In genomic region chr14:59882957-59883356, GRCh38 we compare ENCODE assay signal across 12 cellular contexts. TPM values are rescaled to one million over a fixed set of nuclear protein-coding genes. Genes with fewer than 3 reads are reported as not detected.
DNase-seq lines count a peak whose midpoint lies in the region; ATAC-seq, FAIRE-seq and TF ChIP-seq lines count a peak whose summit lies in the region.
"Had no signal": no experiment of that assay in that cellular context is flagged by ENCODE, and none has a peak within 500 bp of the region (broad histone marks: within the 10 kb centered on the region; RNA-seq: fewer than 3 reads in every experiment).

No MANE protein-coding gene starts in this region.

- TF ChIP-seq CTCF in MCF 10A (IDR thresholded peaks at IDR 0.05; ENCODE audit: unreplicated experiment) (no peak), breast epithelium (IDR thresholded peaks at IDR 0.05) (no peak), endodermal cell (conservative IDR thresholded peaks at IDR 0.05) (peak; percentile 82), mucosa of descending colon (IDR thresholded peaks at IDR 0.05) (no peak)

- H3K36me3 ChIP-seq in breast epithelium (no peaks in the 10 kb centered on the region), endodermal cell (ENCODE audit: control insufficient read depth, insufficient read depth, low read length) (no peaks in the 10 kb centered on the region), mucosa of descending colon (ENCODE audit: low read depth) (no peaks in the 10 kb centered on the region)

- H3K9me3 Mint-ChIP-seq in MCF 10A (ENCODE audit: unreplicated experiment) (peaks cover 7% of the 10 kb centered on the region), endodermal cell (no peaks in the 10 kb centered on the region)
- H3K9me3 Mint-ChIP-seq: activated CD4-positive, alpha-beta T cell treated with anti-CD3 and anti-CD28 coated beads, Interleukin-2, amount 10 ng/mL, durations not matched to agents 7 days and 5 days had no signal

- H3K27ac ChIP-seq in breast epithelium (no peak overlapping the region), endodermal cell (ENCODE audit: low read depth, low read length) (no peak overlapping the region)

- H3K36me3 Mint-ChIP-seq in MCF 10A (ENCODE audit: insufficient read depth, unreplicated experiment) = no peaks in the 10 kb centered on the region
- no peaks in the 10 kb centered on the region for H3K36me3 Mint-ChIP-seq in endodermal cell (ENCODE audit: low read depth)
- H3K36me3 Mint-ChIP-seq: CD4-positive, alpha-beta memory T cell had no signal

- TF ChIP-seq POLR2A in breast epithelium (IDR thresholded peaks at IDR 0.05) = no peak

- no peak overlapping the region for H3K27ac Mint-ChIP-seq in MCF 10A (ENCODE audit: low read depth, unreplicated experiment)
- no peak overlapping the region for H3K27ac Mint-ChIP-seq in endodermal cell
- H3K27ac Mint-ChIP-seq: activated CD4-positive, alpha-beta T cell treated with anti-CD3 and anti-CD28 coated beads, Interleukin-2, amount 10 ng/mL, durations not matched to agents 7 days and 5 days; CD4-positive, alpha-beta memory T cell had no signal

- H3K27me3 ChIP-seq in breast epithelium (no peaks in the 10 kb centered on the region), endodermal cell (ENCODE audit: control insufficient read depth, insufficient read depth, low read length, poor library complexity, severe bottlenecking) (peaks cover 2% of the 10 kb centered on the region)

- CTCF ChIA-PET in MCF 10A (lab: Yijun Ruan, JAX) = interaction anchor here (0.6 to 1.5 kb wide), 6 partner anchors 11 to 221 kb away, joined by 3 to 5 read pairs (median 4); no protein-coding TSS in a partner anchor

- intact Hi-C loops in MCF 10A (cut with micrococcal nuclease) (no loop called here), breast epithelium (cut with DNase I; ENCODE audit: low total_unique reads) (no loop called here), head of caudate nucleus (cut with DNase I) (no loop called here), mucosa of descending colon (cut with DNase I, micrococcal nuclease) (no loop called here)

- no peak for ATAC-seq in mucosa of descending colon

- H3K4me3 ChIP-seq in breast epithelium = no peak overlapping the region
- no peak overlapping the region for H3K4me3 ChIP-seq in endodermal cell (ENCODE audit: low read length)
- no peak overlapping the region for H3K4me3 ChIP-seq in mucosa of descending colon

- FAIRE-seq in urothelium cell line (lab: Jason Lieb, UNC) = no peak

- POLR2A ChIA-PET in MCF 10A (lab: Yijun Ruan, JAX) = no interaction called here

- BruUV-seq in MCF 10A (replicated peaks; lab: Mats Ljungman, UMichigan) = no TSS peak

- no peak overlapping the region for H3K9ac ChIP-seq in endodermal cell (ENCODE audit: extremely low read depth, low read length, poor library complexity, severe bottlenecking)

- no peaks in the 10 kb centered on the region for H3K4me1 Mint-ChIP-seq in MCF 10A (ENCODE audit: insufficient read depth, unreplicated experiment)
- H3K4me1 Mint-ChIP-seq in endodermal cell = peaks cover 2% of the 10 kb centered on the region
- H3K4me1 Mint-ChIP-seq: activated CD4-positive, alpha-beta T cell treated with anti-CD3 and anti-CD28 coated beads, Interleukin-2, amount 10 ng/mL, durations not matched to agents 7 days and 5 days; CD4-positive, alpha-beta memory T cell had no signal

- no CpG with 5 or more reads among the region's 1 CpG for WGBS in endodermal cell (ENCODE audit: insufficient coverage in 1 of 2, insufficient read length in 1 of 2), 2 experiments

- no peaks in the 10 kb centered on the region for H3K4me1 ChIP-seq in breast epithelium
- H3K4me1 ChIP-seq in endodermal cell (ENCODE audit: control insufficient read depth, insufficient read depth, low read length) = no peaks in the 10 kb centered on the region
- H3K4me1 ChIP-seq in mucosa of descending colon (ENCODE audit: low read depth) = no peaks in the 10 kb centered on the region

- H3K4me3 Mint-ChIP-seq in MCF 10A (ENCODE audit: unreplicated experiment) (no peak overlapping the region), endodermal cell (no peak overlapping the region)
- H3K4me3 Mint-ChIP-seq: activated CD4-positive, alpha-beta T cell treated with anti-CD3 and anti-CD28 coated beads, Interleukin-2, amount 10 ng/mL, durations not matched to agents 7 days and 5 days; CD4-positive, alpha-beta memory T cell had no signal

- H3K27me3 Mint-ChIP-seq in MCF 10A (ENCODE audit: insufficient read depth, unreplicated experiment) (no peaks in the 10 kb centered on the region), endodermal cell (ENCODE audit: insufficient read depth) (peaks cover 9% of the 10 kb centered on the region)

- H3K9me3 ChIP-seq in breast epithelium (no peaks in the 10 kb centered on the region), endodermal cell (ENCODE audit: control insufficient read depth, low read length) (no peaks in the 10 kb centered on the region), mucosa of descending colon (no peaks in the 10 kb centered on the region)

- DNase-seq in MCF 10A (ENCODE audit: unreplicated experiment) (peak; percentile 19), breast epithelium (ENCODE audit: low spot score in 2 of 2) (no peak), NCI-H1694 (lab: John Stamatoyannopoulos, UW) (peak; percentile 9), endodermal cell (no peak), urothelium cell line (ENCODE audit: low spot score) (peak; percentile 41), head of caudate nucleus (no peak), mucosa of descending colon (no peak), DMS79 (lab: John Stamatoyannopoulos, UW) (no peak)
- DNase-seq: activated CD4-positive, alpha-beta T cell treated with anti-CD3 and anti-CD28 coated beads, Interleukin-2, amount 10 ng/mL, durations not matched to agents 7 days and 5 days; amniotic stem cell; CD4-positive, alpha-beta memory T cell had no signal

RNA-seq across cellular contexts. Expression of gene RTN1, which starts 12.4 kb away (rescaled TPM):
- 8.4 and 9.8 TPM in 2 replicates for total RNA-seq in MCF 10A (2022)
- 10 to 100 TPM; 10.8 to 44.5 (median 17.7) TPM for total RNA-seq in breast epithelium
- total RNA-seq in endodermal cell = 1 to 10 TPM; 5.5 to 5.9 TPM
- 35.0 TPM for polyA plus RNA-seq in endodermal cell (2013, experiment 1 of 2)
- polyA plus RNA-seq in endodermal cell (2013, experiment 2 of 2) = 25.6 TPM
- total RNA-seq in mucosa of descending colon = 10 to 100 TPM in 1 of 3 donors, 1 to 10 TPM in 2; 1.2 to 15.9 (median 3.8) TPM
- total RNA-seq: activated CD4-positive, alpha-beta T cell treated with anti-CD3 and anti-CD28 coated beads, Interleukin-2, amount 10 ng/mL, durations not matched to agents 7 days and 5 days had no signal
- polyA plus RNA-seq: CD4-positive, alpha-beta memory T cell had no signal

RNA-seq across cellular contexts. Expression of gene LRRC9, which starts 37.0 kb away (rescaled TPM):
- total RNA-seq in MCF 10A (2022) = not detected in 2 replicates
- total RNA-seq in breast epithelium = under 1 TPM in 1 of 3 donors, not detected in 2; 0.16 TPM
- 1 to 10 TPM; 3.0 to 3.5 TPM for total RNA-seq in endodermal cell
- 3.9 TPM for polyA plus RNA-seq in endodermal cell (2013, experiment 1 of 2)
- 4.5 TPM for polyA plus RNA-seq in endodermal cell (2013, experiment 2 of 2)
- under 1 TPM in 1 of 3 donors, not detected in 2; 0.58 TPM for total RNA-seq in mucosa of descending colon
- total RNA-seq: activated CD4-positive, alpha-beta T cell treated with anti-CD3 and anti-CD28 coated beads, Interleukin-2, amount 10 ng/mL, durations not matched to agents 7 days and 5 days; glomerular endothelial cell had no signal
- polyA plus RNA-seq: CD4-positive, alpha-beta memory T cell had no signal

Comparison
In these comparisons a context has a peak if more than half of its experiments do, and no peak if none do; other contexts are left out.
1. DNase-seq: peak in MCF 10A (single experiment), NCI-H1694 (single experiment) and urothelium cell line (single experiment); none in breast epithelium (0 of 2), endodermal cell (single experiment), head of caudate nucleus (0 of 42), mucosa of descending colon (0 of 3) and DMS79 (single experiment).